Comparison of ENCODE assay signal across 8 cellular contexts in the genomic region with DNA sequence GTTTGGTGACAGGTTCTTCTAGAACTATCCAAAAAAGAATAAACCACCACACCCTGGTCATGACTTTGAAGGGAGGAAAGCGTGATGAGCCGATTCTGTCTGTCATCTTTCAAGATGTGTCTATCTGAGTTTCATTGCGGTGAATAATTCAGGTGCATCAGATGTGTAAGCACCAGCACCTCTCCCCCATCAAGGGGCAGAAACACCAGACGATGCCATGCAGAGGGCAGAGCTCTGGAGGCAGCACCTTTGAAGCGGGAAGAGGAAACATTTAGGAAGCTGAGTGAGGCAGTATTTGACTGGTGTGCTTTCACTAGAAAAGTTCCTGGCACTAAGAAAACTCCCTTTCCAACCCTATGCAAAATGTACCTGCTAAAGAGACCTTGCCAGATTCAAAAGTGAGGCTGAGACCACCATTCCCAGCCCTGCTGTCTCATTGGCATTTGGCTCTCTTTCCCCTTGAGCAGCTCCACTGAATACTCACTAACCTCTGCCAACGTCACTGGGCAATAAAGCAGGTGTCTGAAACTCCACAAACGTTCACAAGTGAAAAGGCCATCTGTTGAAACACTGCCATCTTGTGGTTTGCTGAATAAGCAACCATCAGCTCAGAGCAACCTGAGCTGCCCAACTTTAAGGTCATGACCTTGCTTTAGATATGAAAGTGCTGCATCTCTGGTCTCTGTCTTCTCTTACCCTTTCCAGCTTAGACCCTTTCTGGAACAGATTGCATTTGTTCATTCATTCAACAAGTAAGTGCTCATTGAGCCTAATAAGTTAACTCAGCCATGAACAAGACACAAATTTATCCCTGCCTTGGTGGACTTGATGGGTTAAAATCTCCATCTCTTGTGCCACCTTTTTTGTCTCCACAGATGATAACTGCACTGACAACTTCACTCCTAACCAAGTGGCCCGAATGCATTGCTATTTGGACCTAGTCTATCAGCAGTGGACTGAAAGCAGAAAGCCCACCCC.
DNase-seq lines count a peak whose midpoint lies in the region; ATAC-seq and TF ChIP-seq lines count a peak whose summit lies in the region.

No MANE protein-coding gene starts in this region.

- no peak overlapping the region for H3K4me2 ChIP-seq in trophoblast cell (ENCODE audit: low read length)

- CTCF ChIA-PET in activated CD4-positive, alpha-beta memory T cell treated with anti-CD3 and anti-CD28 coated beads, Interleukin-2, amount 10 ng/mL, durations not matched to agents 7 days and 5 days (lab: Charles Lee) = interaction anchor here (0.6 to 2.2 kb wide), 7 partner anchors 9 to 321 kb away, joined by 3 to 13 read pairs (median 4); no protein-coding TSS in a partner anchor

- TF ChIP-seq CTCF in fibroblast of the aortic adventitia (IDR thresholded peaks at IDR 0.05; ENCODE audit: insufficient read depth, low read length) = peak; percentile 85

- no peaks in the 10 kb centered on the region for H3K9me3 Mint-ChIP-seq in activated CD4-positive, alpha-beta memory T cell treated with anti-CD3 and anti-CD28 coated beads, Interleukin-2, amount 10 ng/mL, durations not matched to agents 7 days and 5 days

- no peak overlapping the region for H3K9ac ChIP-seq in trophoblast cell (ENCODE audit: low read length)

- H3K27ac Mint-ChIP-seq in activated CD4-positive, alpha-beta memory T cell treated with anti-CD3 and anti-CD28 coated beads, Interleukin-2, amount 10 ng/mL, durations not matched to agents 7 days and 5 days = no peak overlapping the region

- H3K4ac ChIP-seq in trophoblast cell (ENCODE audit: low read depth, low read length) = no peak overlapping the region

- no peaks in the 10 kb centered on the region for H3K36me3 ChIP-seq in trophoblast cell (ENCODE audit: control insufficient read depth in 1 of 2, insufficient read depth in 2 of 2, low read length in 2 of 2)

- POLR2A ChIA-PET in activated CD4-positive, alpha-beta memory T cell treated with anti-CD3 and anti-CD28 coated beads, Interleukin-2, amount 10 ng/mL, durations not matched to agents 7 days and 5 days (lab: Charles Lee) = no interaction called here

- H3K4me1 Mint-ChIP-seq in activated CD4-positive, alpha-beta memory T cell treated with anti-CD3 and anti-CD28 coated beads, Interleukin-2, amount 10 ng/mL, durations not matched to agents 7 days and 5 days = no peaks in the 10 kb centered on the region

- H3K9me3 ChIP-seq in trophoblast cell (ENCODE audit: insufficient read depth, low read depth, low read length) = no peaks in the 10 kb centered on the region

- H3K18ac ChIP-seq in trophoblast cell (ENCODE audit: low read length) = no peak overlapping the region

- no peak overlapping the region for H2BK5ac ChIP-seq in trophoblast cell (ENCODE audit: low read depth, low read length, poor library complexity)

- H3K79me2 ChIP-seq in trophoblast cell (ENCODE audit: control insufficient read depth, insufficient read depth, low read length, poor library complexity) = no peaks in the 10 kb centered on the region

- no peak overlapping the region for H3K14ac ChIP-seq in trophoblast cell (ENCODE audit: low read length)

- no peak overlapping the region for H3K4me3 ChIP-seq in fibroblast of the aortic adventitia (ENCODE audit: low read depth, low read length)
- no peak overlapping the region for H3K4me3 ChIP-seq in trophoblast cell (ENCODE audit: low read depth, low read length)

- peak overlapping the region; percentile 41 for H4K91ac ChIP-seq in trophoblast cell (ENCODE audit: low read depth, low read length)

- H4K8ac ChIP-seq in trophoblast cell (ENCODE audit: low read depth, low read length) = no peak overlapping the region

- peaks cover 24 to 27% of the 10 kb centered on the region in 2 experiments for H3K4me1 ChIP-seq in trophoblast cell (ENCODE audit: control insufficient read depth in 1 of 2, insufficient read depth in 2 of 2, low read length in 2 of 2)

- H3K27me3 Mint-ChIP-seq in activated CD4-positive, alpha-beta memory T cell treated with anti-CD3 and anti-CD28 coated beads, Interleukin-2, amount 10 ng/mL, durations not matched to agents 7 days and 5 days = no peaks in the 10 kb centered on the region

- no peaks in the 10 kb centered on the region for H3K27me3 ChIP-seq in trophoblast cell (ENCODE audit: insufficient read depth, low read length)

- H3K23ac ChIP-seq in trophoblast cell (ENCODE audit: low read length) = no peak overlapping the region

- no peak overlapping the region for H2AK5ac ChIP-seq in trophoblast cell (ENCODE audit: low read length)

- peak overlapping the region; percentile 57 for H3K27ac ChIP-seq in trophoblast cell (ENCODE audit: low read depth, low read length)

- no CpG with 5 or more reads among the region's 8 CpGs for WGBS in trophoblast cell (ENCODE audit: extremely low coverage, insufficient coverage, insufficient read length)

- no peak overlapping the region for H2AFZ ChIP-seq in trophoblast cell (ENCODE audit: insufficient read depth, low read length, poor library complexity)

- no peak overlapping the region for H2BK12ac ChIP-seq in trophoblast cell (ENCODE audit: low read length)

- in situ Hi-C loops in SK-MEL-5 (cut with HindIII; ENCODE audit: low pct_unique_long_range_greater_than_20kb, low sequenced_read_pairs) = no loop called here

- no peak overlapping the region for H4K12ac ChIP-seq in trophoblast cell (ENCODE audit: low read depth, low read length)

- H3K79me1 ChIP-seq in trophoblast cell (ENCODE audit: low read length) = peaks cover 10% of the 10 kb centered on the region

- no peak overlapping the region for H2BK120ac ChIP-seq in trophoblast cell (ENCODE audit: insufficient read depth, low read length, poor library complexity)

- peak; percentile 3 for DNase-seq in CD1c-positive myeloid dendritic cell (ENCODE audit: extremely low spot score)
- DNase-seq in NCI-H1417 (lab: John Stamatoyannopoulos, UW) = peak; percentile 30 to 92 (median 79)
- DNase-seq in SK-MEL-5 (ENCODE audit: low read depth, low spot score) = peak; percentile 73
- DNase-seq in fibroblast of the aortic adventitia (ENCODE audit: low read depth) = peak; percentile 75
- peak; percentile 26 to 69 for DNase-seq in trophoblast cell
- no peak for DNase-seq in activated CD4-positive, alpha-beta memory T cell treated with anti-CD3 and anti-CD28 coated beads, Interleukin-2, amount 10 ng/mL, durations not matched to agents 7 days and 5 days

- ATAC-seq in GM18858 (IDR thresholded peaks at IDR 0.05; ENCODE audit: unreplicated experiment) (peak; percentile 89), HG02885 (IDR thresholded peaks at IDR 0.05; ENCODE audit: poor library complexity, unreplicated experiment) (peak; percentile 90)

- no peaks in the 10 kb centered on the region for H3K36me3 Mint-ChIP-seq in activated CD4-positive, alpha-beta memory T cell treated with anti-CD3 and anti-CD28 coated beads, Interleukin-2, amount 10 ng/mL, durations not matched to agents 7 days and 5 days (ENCODE audit: low read depth)

- no peak overlapping the region for H3K4me3 Mint-ChIP-seq in activated CD4-positive, alpha-beta memory T cell treated with anti-CD3 and anti-CD28 coated beads, Interleukin-2, amount 10 ng/mL, durations not matched to agents 7 days and 5 days
